8 cellular contexts compared by ENCODE assay signal in the genomic region with DNA sequence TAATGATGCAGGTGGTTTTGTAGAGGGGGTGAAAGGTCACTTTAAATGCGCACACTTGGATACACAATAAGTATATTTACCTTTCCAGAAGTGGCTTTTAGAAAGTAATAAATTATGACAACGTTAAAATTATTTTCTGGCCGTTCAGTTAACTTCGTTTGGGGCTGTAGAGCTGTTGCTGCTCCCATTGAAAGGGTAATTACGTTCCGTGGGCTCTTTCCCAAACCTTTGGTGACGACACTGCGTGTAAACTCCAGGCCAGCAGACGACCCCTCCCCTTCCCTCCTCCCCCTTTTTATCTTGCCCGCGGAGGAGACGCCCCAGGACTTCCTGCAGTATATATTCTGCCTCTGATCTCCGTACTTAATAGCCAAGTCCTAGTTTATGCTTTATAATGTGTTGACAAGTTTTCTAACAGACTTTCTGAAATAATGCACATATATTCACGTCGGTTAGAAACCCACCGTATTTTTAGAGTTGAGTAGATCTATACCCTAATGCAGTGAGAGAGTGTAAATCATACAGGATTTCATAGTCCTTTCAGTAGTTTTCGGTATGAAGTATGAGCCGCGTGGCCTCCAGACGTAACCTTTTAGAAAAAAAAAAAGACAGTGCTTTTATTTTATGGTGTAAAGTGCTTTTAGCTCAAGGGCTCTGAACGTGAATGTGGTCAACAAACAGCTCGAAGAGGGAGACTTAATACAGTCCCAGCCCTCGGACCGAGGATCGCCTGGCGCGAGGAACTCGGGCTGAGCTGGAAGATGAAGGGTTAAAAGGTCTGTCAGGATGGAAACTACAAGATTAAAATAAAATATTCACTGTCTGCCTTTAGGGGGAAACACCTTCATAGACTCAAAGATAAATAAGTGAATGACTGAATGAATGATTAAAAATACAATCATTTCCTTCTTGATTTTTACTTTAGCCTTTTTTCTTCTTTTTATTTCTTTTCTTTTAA. TPM values are rescaled to one million over a fixed set of nuclear protein-coding genes. Genes with fewer than 3 reads are reported as not detected.
A peak's percentile ranks its signal among the peaks of the same experiment; 100 is the strongest.
DNase-seq lines count a peak whose midpoint lies in the region; ATAC-seq and TF ChIP-seq lines count a peak whose summit lies in the region.
"Had no signal": no experiment of that assay in that cellular context is flagged by ENCODE, and none has a peak within 500 bp of the region (broad histone marks: within the 10 kb centered on the region; RNA-seq: fewer than 3 reads in every experiment).

No MANE protein-coding gene starts in this region.

- H3K27me3 ChIP-seq in ascending aorta, result peaks cover 16% of the 10 kb centered on the region

- peak overlapping the region in 2 of 10 donors; percentile 33 to 65 for H3K27ac Mint-ChIP-seq in naive thymus-derived CD8-positive, alpha-beta T cell
- H3K27ac Mint-ChIP-seq in activated CD4-positive, alpha-beta memory T cell treated with anti-CD3 and anti-CD28 coated beads, Interleukin-2, amount 10 ng/mL, durations not matched to agents 7 days and 5 days, result no peak overlapping the region

- ATAC-seq in naive thymus-derived CD8-positive, alpha-beta T cell, result no peak
- ATAC-seq in HG02852 (IDR thresholded peaks at IDR 0.05; ENCODE audit: unreplicated experiment), result no peak
- ATAC-seq: Panc1 had no signal

- TF ChIP-seq CTCF in ascending aorta (IDR thresholded peaks at IDR 0.05), result no peak

- no peaks in the 10 kb centered on the region for H3K36me3 ChIP-seq in ascending aorta

- H3K27ac ChIP-seq in ascending aorta, result no peak overlapping the region

- CTCF ChIA-PET in activated CD4-positive, alpha-beta memory T cell treated with anti-CD3 and anti-CD28 coated beads, Interleukin-2, amount 10 ng/mL, durations not matched to agents 7 days and 5 days (lab: Charles Lee), result interaction anchor here (1.7 kb wide), 1 partner anchor 18 kb away, joined by 5 read pairs; no protein-coding TSS in a partner anchor

- no peaks in the 10 kb centered on the region for H3K36me3 Mint-ChIP-seq in naive thymus-derived CD8-positive, alpha-beta T cell
- no peaks in the 10 kb centered on the region for H3K36me3 Mint-ChIP-seq in activated CD4-positive, alpha-beta memory T cell treated with anti-CD3 and anti-CD28 coated beads, Interleukin-2, amount 10 ng/mL, durations not matched to agents 7 days and 5 days (ENCODE audit: low read depth)

- H3K4me1 ChIP-seq in ascending aorta, result peaks cover 6 to 24% of the 10 kb centered on the region in 2 donors

- H3K9me3 Mint-ChIP-seq in naive thymus-derived CD8-positive, alpha-beta T cell, result no peaks in the 10 kb centered on the region
- H3K9me3 Mint-ChIP-seq in activated CD4-positive, alpha-beta memory T cell treated with anti-CD3 and anti-CD28 coated beads, Interleukin-2, amount 10 ng/mL, durations not matched to agents 7 days and 5 days, result no peaks in the 10 kb centered on the region

- H3K4me3 Mint-ChIP-seq in naive thymus-derived CD8-positive, alpha-beta T cell, result peak overlapping the region; percentile 67 to 94 (median 82)
- H3K4me3 Mint-ChIP-seq in activated CD4-positive, alpha-beta memory T cell treated with anti-CD3 and anti-CD28 coated beads, Interleukin-2, amount 10 ng/mL, durations not matched to agents 7 days and 5 days, result no peak overlapping the region

- intact Hi-C loops in ascending aorta (cut with DNase I), result no loop called here

- DNase-seq in Kasumi-1 (lab: John Stamatoyannopoulos, UW), result peak; percentile 76 to 81
- no peak for DNase-seq in ascending aorta (ENCODE audit: low spot score in 2 of 2)
- DNase-seq in naive thymus-derived CD8-positive, alpha-beta T cell, result peak in 1 of 10 donors; percentile 16
- DNase-seq in activated CD4-positive, alpha-beta memory T cell treated with anti-CD3 and anti-CD28 coated beads, Interleukin-2, amount 10 ng/mL, durations not matched to agents 7 days and 5 days, result no peak
- no peak for DNase-seq in stimulated activated CD4-positive, alpha-beta T cell treated with anti-CD3 and anti-CD28 coated beads, Interleukin-12 subunit alpha, Interleukin-12 subunit beta, amount 100 ng/mL, for 4 hours

- POLR2A ChIA-PET in naive thymus-derived CD8-positive, alpha-beta T cell (lab: Charles Lee), result no interaction called here
- POLR2A ChIA-PET in activated CD4-positive, alpha-beta memory T cell treated with anti-CD3 and anti-CD28 coated beads, Interleukin-2, amount 10 ng/mL, durations not matched to agents 7 days and 5 days (lab: Charles Lee), result no interaction called here

- peaks cover 12 to 31% (median 30%) of the 10 kb centered on the region in 4 donors for H3K4me1 Mint-ChIP-seq in naive thymus-derived CD8-positive, alpha-beta T cell
- H3K4me1 Mint-ChIP-seq in activated CD4-positive, alpha-beta memory T cell treated with anti-CD3 and anti-CD28 coated beads, Interleukin-2, amount 10 ng/mL, durations not matched to agents 7 days and 5 days, result peaks cover 20% of the 10 kb centered on the region

- H3K9me3 ChIP-seq in ascending aorta, result no peaks in the 10 kb centered on the region

- H3K4me3 ChIP-seq in GM08714 (ENCODE audit: low read length) (peak overlapping the region; percentile 64), ascending aorta (peak overlapping the region; percentile 8 to 19)

- H3K27me3 Mint-ChIP-seq in naive thymus-derived CD8-positive, alpha-beta T cell, result peaks cover 21 to 67% (median 29%) of the 10 kb centered on the region in 5 donors
- H3K27me3 Mint-ChIP-seq in activated CD4-positive, alpha-beta memory T cell treated with anti-CD3 and anti-CD28 coated beads, Interleukin-2, amount 10 ng/mL, durations not matched to agents 7 days and 5 days, result peaks cover 78% of the 10 kb centered on the region

RNA-seq across cellular contexts. Expression of a gene that starts 3.8 kb away (rescaled TPM):
- total RNA-seq in ascending aorta, result 0.11 TPM
- total RNA-seq in naive thymus-derived CD8-positive, alpha-beta T cell, result 10 to 100 TPM; 10.1 to 11.6 TPM
- polyA plus RNA-seq in naive thymus-derived CD8-positive, alpha-beta T cell, result 1 to 10 TPM in 2 of 3 donors, under 1 TPM in 1; 0.64 to 1.4 (median 1.3) TPM
- total RNA-seq in activated CD4-positive, alpha-beta memory T cell treated with anti-CD3 and anti-CD28 coated beads, Interleukin-2, amount 10 ng/mL, durations not matched to agents 7 days and 5 days, result not detected

Comparison
In these comparisons a context has a peak if more than half of its experiments do, and no peak if none do; other contexts are left out.
1. DNase-seq: peak in Kasumi-1 (2 of 2); none in ascending aorta (0 of 2), activated CD4-positive, alpha-beta memory T cell treated with anti-CD3 and anti-CD28 coated beads, Interleukin-2, amount 10 ng/mL, durations not matched to agents 7 days and 5 days (single experiment) and stimulated activated CD4-positive, alpha-beta T cell treated with anti-CD3 and anti-CD28 coated beads, Interleukin-12 subunit alpha, Interleukin-12 subunit beta, amount 100 ng/mL, for 4 hours (single experiment).
2. RNA of a gene that starts 3.8 kb away (total RNA-seq): 10.1 to 11.6 TPM in naive thymus-derived CD8-positive, alpha-beta T cell; 0.11 TPM in ascending aorta (single experiment) and not detected in activated CD4-positive, alpha-beta memory T cell treated with anti-CD3 and anti-CD28 coated beads, Interleukin-2, amount 10 ng/mL, durations not matched to agents 7 days and 5 days; every median in the first group is over 10 times any median in the second.